Comparison of ENCODE assay signal across 34 cellular contexts in the genomic region with DNA sequence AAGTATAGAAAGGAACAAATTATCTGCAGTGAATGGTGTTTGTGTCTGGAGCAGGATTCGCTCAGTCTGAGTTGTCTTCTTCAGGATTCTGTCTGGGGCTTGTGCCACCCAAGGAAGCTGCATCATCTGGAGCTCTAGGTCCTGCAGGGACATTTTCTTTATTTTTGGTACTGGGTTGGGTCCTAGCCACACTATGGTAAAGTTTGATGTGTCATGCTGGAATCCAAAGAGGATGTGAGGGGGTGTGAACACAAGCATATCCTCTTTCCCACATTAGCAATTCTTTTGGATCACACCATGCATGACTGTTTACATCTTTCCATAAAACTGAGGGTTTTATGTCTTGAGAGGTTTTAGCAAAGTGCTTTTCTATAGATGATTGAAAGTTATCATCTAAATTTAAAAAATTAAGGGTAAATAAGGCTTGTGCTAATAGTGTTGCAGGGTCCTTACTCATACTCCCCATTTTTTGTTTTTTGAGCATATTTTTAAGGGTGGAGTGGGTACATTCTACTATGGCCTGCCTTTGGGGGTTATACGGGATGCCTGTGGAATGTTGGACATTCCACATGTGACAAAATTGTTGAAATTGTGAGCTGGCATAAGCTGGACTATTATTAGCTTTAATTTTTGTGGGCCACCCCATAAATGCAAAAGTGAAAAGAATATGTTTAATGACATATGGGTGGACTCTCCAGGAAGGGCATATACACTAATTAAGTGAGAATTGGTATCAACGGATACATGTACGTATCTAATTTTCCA.
DNase-seq lines count a peak whose midpoint lies in the region; ATAC-seq, FAIRE-seq and TF ChIP-seq lines count a peak whose summit lies in the region.
"Had no signal": no experiment of that assay in that cellular context is flagged by ENCODE, and none has a peak within 500 bp of the region (broad histone marks: within the 10 kb centered on the region; RNA-seq: fewer than 3 reads in every experiment).

No MANE protein-coding gene starts in this region.

- ATAC-seq in HG02642 (IDR thresholded peaks at IDR 0.05; ENCODE audit: poor library complexity, unreplicated experiment) (no peak), GM21786 (IDR thresholded peaks at IDR 0.05; ENCODE audit: unreplicated experiment) (no peak)
- ATAC-seq: activated CD8-positive, alpha-beta memory T cell treated with anti-CD3 and anti-CD28 coated beads, Interleukin-2, amount 10 ng/mL, durations not matched to agents 7 days and 5 days; activated T-cell treated with anti-CD3 and anti-CD28 coated beads, Interleukin-2, amount 50 U/mL, for 4 hours; gastroesophageal sphincter; HCT116; left colon; stimulated activated naive CD8-positive, alpha-beta T cell treated with anti-CD3 and anti-CD28 coated beads, Interleukin-15, Interleukin-2, amounts not matched to agents 100 U/mL and 50 U/mL, for 24 hours had no signal

- no peak overlapping the region for H2AFZ ChIP-seq in astrocyte (ENCODE audit: low read depth, low read length)
- H2AFZ ChIP-seq: parathyroid adenoma had no signal

- H3K4me3 ChIP-seq in AG09309 (ENCODE audit: control insufficient read depth, low read depth, low read length) (no peak overlapping the region), astrocyte (ENCODE audit: insufficient read depth, low read depth, low read length) (no peak overlapping the region)
- H3K4me3 ChIP-seq: esophagus muscularis mucosa, gastroesophageal sphincter, right atrium auricular region, testis had no signal

- no peak for TF ChIP-seq CTCF in AG09309 (IDR thresholded peaks at IDR 0.05; ENCODE audit: control insufficient read depth, insufficient read depth, low read depth, low read length, missing control alignments)
- no peak for TF ChIP-seq CTCF in astrocyte (IDR thresholded peaks at IDR 0.05; ENCODE audit: insufficient read depth, low read depth, low read length)

- no peaks in the 10 kb centered on the region for H3K27me3 ChIP-seq in astrocyte (ENCODE audit: insufficient read depth, low read length)
- H3K27me3 ChIP-seq: esophagus muscularis mucosa, gastroesophageal sphincter, right atrium auricular region, testis had no signal

- FAIRE-seq in astrocyte (lab: Jason Lieb, UNC), result peak; percentile 17
- FAIRE-seq: TTC549 had no signal

- H3K4me3 Mint-ChIP-seq in astrocyte (ENCODE audit: unreplicated experiment), result no peak overlapping the region
- H3K4me3 Mint-ChIP-seq: activated CD8-positive, alpha-beta memory T cell treated with anti-CD3 and anti-CD28 coated beads, Interleukin-2, amount 10 ng/mL, durations not matched to agents 7 days and 5 days; activated T-cell treated with anti-CD3 and anti-CD28 coated beads, Interleukin-2, amount 50 U/mL, for 4 hours; CD4-positive, CD25-positive, alpha-beta regulatory T cell; central memory CD8-positive, alpha-beta T cell; dendritic cell treated with granulocyte-macrophage colony-stimulating factor and Interleukin-4, amounts not matched to agents 40 ng/mL and 50 ng/mL, for 4 days; nephron progenitor cell; T-helper 1 cell treated with Interleukin-12 subunit alpha and Interleukin-12 subunit beta and Interleukin-4 antibody, amounts not matched to agents 30 μg/mL and 1 μg/mL, for 36 hours had no signal

- no peak overlapping the region for H3K27ac Mint-ChIP-seq in astrocyte (ENCODE audit: unreplicated experiment)
- H3K27ac Mint-ChIP-seq: activated CD8-positive, alpha-beta memory T cell treated with anti-CD3 and anti-CD28 coated beads, Interleukin-2, amount 10 ng/mL, durations not matched to agents 7 days and 5 days; dendritic cell treated with granulocyte-macrophage colony-stimulating factor and Interleukin-4, amounts not matched to agents 40 ng/mL and 50 ng/mL, for 4 days; nephron progenitor cell; T-helper 1 cell treated with Interleukin-12 subunit alpha and Interleukin-12 subunit beta and Interleukin-4 antibody, amounts not matched to agents 30 μg/mL and 1 μg/mL, for 36 hours had no signal

- no peaks in the 10 kb centered on the region for H3K27me3 Mint-ChIP-seq in astrocyte (ENCODE audit: low read depth, unreplicated experiment)
- H3K27me3 Mint-ChIP-seq: activated CD8-positive, alpha-beta memory T cell treated with anti-CD3 and anti-CD28 coated beads, Interleukin-2, amount 10 ng/mL, durations not matched to agents 7 days and 5 days; CD4-positive, CD25-positive, alpha-beta regulatory T cell; central memory CD8-positive, alpha-beta T cell; dendritic cell treated with granulocyte-macrophage colony-stimulating factor and Interleukin-4, amounts not matched to agents 40 ng/mL and 50 ng/mL, for 4 days had no signal

- no peak overlapping the region for H3K9ac ChIP-seq in astrocyte (ENCODE audit: low read length)
- H3K9ac ChIP-seq: parathyroid adenoma, SK-N-SH had no signal

- DNase-seq in AG09309 (ENCODE audit: low read depth), result peak; percentile 20
- DNase-seq in GM04504 (ENCODE audit: low read depth), result peak; percentile 35
- peak; percentile 25 for DNase-seq in astrocyte (ENCODE audit: low read depth)
- peak; percentile 14 for DNase-seq in glomerular visceral epithelial cell (ENCODE audit: extremely low spot score)
- DNase-seq in NCI-H446 (lab: John Stamatoyannopoulos, UW), result no peak
- no peak for DNase-seq in DMS153 treated with DMSO at 0.1 percent for 48 hours (lab: John Stamatoyannopoulos, UW; ENCODE audit: unreplicated experiment)
- DNase-seq: 8988T; activated CD4-positive, alpha-beta T cell treated with anti-CD3 and anti-CD28 coated beads, Interleukin-2, amount 50 U/mL, for 4 hours; activated CD8-positive, alpha-beta memory T cell treated with anti-CD3 and anti-CD28 coated beads, Interleukin-2, amount 10 ng/mL, durations not matched to agents 7 days and 5 days; activated gamma-delta T cell treated with Interleukin-2 at 50 U/mL for 16 hours; activated T-cell treated with anti-CD3 and anti-CD28 coated beads, Interleukin-2, amount 50 U/mL, for 4 hours; AML-193; CD4-positive, CD25-positive, alpha-beta regulatory T cell; hippocampal formation; left colon; NCI-H1092 treated with DMSO at 0.1 percent for 48 hours; NCI-H1694 treated with DMSO at 0.1 percent for 48 hours; NCI-H524; nephron progenitor cell; stimulated activated CD4-positive, alpha-beta T cell treated with anti-CD3 and anti-CD28 coated beads, Interleukin-1b, Interleukin-23, amount 100 ng/mL, for 48 hours; stimulated activated naive CD8-positive, alpha-beta T cell treated with anti-CD3 and anti-CD28 coated beads, Interleukin-15, Interleukin-2, amounts not matched to agents 100 U/mL and 50 U/mL, for 24 hours; testis had no signal

- H3K4me1 ChIP-seq in astrocyte (ENCODE audit: insufficient read depth, low read length), result no peaks in the 10 kb centered on the region
- H3K4me1 ChIP-seq: esophagus muscularis mucosa, gastroesophageal sphincter, parathyroid adenoma, right atrium auricular region, testis had no signal

- H3K27ac ChIP-seq in astrocyte (ENCODE audit: low read depth, low read length), result no peak overlapping the region
- H3K27ac ChIP-seq: esophagus muscularis mucosa, gastroesophageal sphincter, parathyroid adenoma, right atrium auricular region, testis had no signal

- peaks cover 4% of the 10 kb centered on the region for H3K9me3 ChIP-seq in astrocyte (ENCODE audit: insufficient read depth, low read depth, low read length)
- H3K9me3 ChIP-seq: SK-N-SH, testis had no signal

- peaks cover 53% of the 10 kb centered on the region for H3K9me3 Mint-ChIP-seq in astrocyte (ENCODE audit: unreplicated experiment)

- no peak overlapping the region for H3K4me2 ChIP-seq in astrocyte (ENCODE audit: low read length)
- H3K4me2 ChIP-seq: SK-N-SH had no signal

- H3K36me3 Mint-ChIP-seq in astrocyte (ENCODE audit: low read depth, unreplicated experiment), result peaks cover 7% of the 10 kb centered on the region

- H3K36me3 ChIP-seq in astrocyte (ENCODE audit: insufficient read depth, low read length), result no peaks in the 10 kb centered on the region
- H3K36me3 ChIP-seq: esophagus muscularis mucosa, gastroesophageal sphincter, right atrium auricular region had no signal

- no peaks in the 10 kb centered on the region for H3K79me2 ChIP-seq in astrocyte (ENCODE audit: insufficient read depth, low read length)
- H3K79me2 ChIP-seq: parathyroid adenoma had no signal

- peaks cover 5% of the 10 kb centered on the region for H3K4me1 Mint-ChIP-seq in astrocyte (ENCODE audit: low read depth, unreplicated experiment)
- H3K4me1 Mint-ChIP-seq: activated CD8-positive, alpha-beta memory T cell treated with anti-CD3 and anti-CD28 coated beads, Interleukin-2, amount 10 ng/mL, durations not matched to agents 7 days and 5 days; central memory CD8-positive, alpha-beta T cell; nephron progenitor cell had no signal

- no peaks in the 10 kb centered on the region for H4K20me1 ChIP-seq in astrocyte (ENCODE audit: insufficient read depth, low read length)

Comparison
In these comparisons a context has a peak if more than half of its experiments do, and no peak if none do; other contexts are left out.
1. DNase-seq: peak in AG09309 (single experiment), GM04504 (single experiment), astrocyte (single experiment) and glomerular visceral epithelial cell (single experiment); none in NCI-H446 (0 of 2) and DMS153 treated with DMSO at 0.1 percent for 48 hours (single experiment).